In genomic region chr4:18278244-18278643, GRCh38 we compare ENCODE assay signal across 9 cellular contexts.
"Had no signal": no experiment of that assay in that cellular context is flagged by ENCODE, and none has a peak within 500 bp of the region (broad histone marks: within the 10 kb centered on the region; RNA-seq: fewer than 3 reads in every experiment).

No MANE protein-coding gene starts in this region.

- H3K4me3 Mint-ChIP-seq: H9 had no signal

- H2AFZ ChIP-seq: GM23248 had no signal

- H3K4me1 Mint-ChIP-seq: H9 had no signal

- FAIRE-seq: H1, H54, HTR-8/SVneo, K562 had no signal

- DNase-seq: GM23248, H9, HCEC 1CT, IMR-90, KG1 had no signal

- ATAC-seq: K562 had no signal

- H3K27ac ChIP-seq: GM23248 had no signal

- H3K4me3 ChIP-seq: GM23248, K562 had no signal

- H3K9ac ChIP-seq: GM23248 had no signal
